8 cellular contexts compared by ENCODE assay signal in the genomic region with DNA sequence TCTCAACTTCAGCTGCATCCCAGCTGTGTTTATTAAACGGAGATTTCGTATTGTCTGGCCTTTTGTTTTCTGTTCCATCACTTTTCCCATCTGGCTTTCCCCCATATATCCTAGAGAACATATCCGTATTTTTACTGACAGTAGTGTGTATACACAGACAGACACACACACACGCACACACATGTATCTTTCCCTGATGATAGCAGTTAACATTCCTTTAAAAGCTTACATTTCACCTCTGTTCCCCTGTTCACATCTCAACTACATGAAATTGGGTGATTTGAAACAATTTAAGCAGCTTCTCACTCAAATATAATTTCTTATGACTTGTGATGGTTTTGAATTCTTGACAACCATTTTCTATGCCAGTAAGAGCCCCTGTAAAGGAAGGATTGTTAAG.
"Had no signal": no experiment of that assay in that cellular context is flagged by ENCODE, and none has a peak within 500 bp of the region (broad histone marks: within the 10 kb centered on the region; RNA-seq: fewer than 3 reads in every experiment).

No MANE protein-coding gene starts in this region.

- FAIRE-seq: G401.6, GM12878, GM12891, GM12892, GM18507, GM19239 had no signal

- DNase-seq: GDM1, GF-D8 had no signal

- ATAC-seq: GM12878 had no signal

- H3K4me3 ChIP-seq: GM12878 had no signal
